In the genomic region with DNA sequence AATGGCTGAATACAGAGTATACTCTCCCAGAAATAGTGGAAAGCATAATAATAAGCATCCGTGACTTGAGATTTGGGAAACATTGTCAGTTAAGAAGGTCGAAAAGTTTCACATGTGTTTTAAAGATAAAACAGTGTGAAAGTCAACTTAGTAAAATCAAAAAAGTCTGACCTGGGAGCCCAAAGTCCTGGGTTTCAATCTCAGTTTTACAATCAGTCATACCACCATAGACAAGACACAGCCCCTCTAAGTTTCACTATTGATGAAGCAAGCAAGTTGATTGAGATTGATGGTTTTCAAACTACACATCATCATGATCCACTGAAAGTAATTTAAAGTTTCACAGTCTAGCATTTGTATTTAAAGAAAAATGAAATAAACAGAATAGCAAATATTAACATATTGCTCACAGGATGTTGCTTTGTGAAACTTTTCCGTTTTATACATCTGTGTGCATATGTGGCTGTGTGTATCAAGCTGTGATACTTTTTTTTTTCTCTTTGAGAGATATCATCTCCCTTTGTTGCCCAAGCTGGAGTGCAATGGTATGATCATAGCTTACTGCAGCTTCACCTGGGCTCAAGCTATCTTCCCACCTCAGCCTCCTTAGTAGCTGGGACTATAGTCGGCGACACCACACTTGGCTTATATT, we compare ENCODE assay signal across 1 cellular context.
TF ChIP-seq lines count a peak whose summit lies in the region.

No MANE protein-coding gene starts in this region.

TF ChIP-seq in HepG2, 621 proteins besides CTCF, POLR2A, EP300 and RAD21 (continued from another document):
- TF ChIP-seq NFAT5 (CRISPR knock-in tag; IDR thresholded peaks at IDR 0.05) (no peak), HNRNPK (IDR thresholded peaks at IDR 0.05; ENCODE audit: low read depth, low read length, poor library complexity, severe bottlenecking) (no peak), CHD2 (IDR thresholded peaks at IDR 0.05; ENCODE audit: low read depth, low read length) (no peak), PHF5A (CRISPR knock-in tag; IDR thresholded peaks at IDR 0.05; ENCODE audit: low read depth, unreplicated experiment) (no peak), YEATS4 (CRISPR knock-in tag; IDR thresholded peaks at IDR 0.05; ENCODE audit: borderline replicate concordance) (no peak), RAD51 (IDR thresholded peaks at IDR 0.05; ENCODE audit: borderline replicate concordance) (no peak)
- TF ChIP-seq, protein P1, sequence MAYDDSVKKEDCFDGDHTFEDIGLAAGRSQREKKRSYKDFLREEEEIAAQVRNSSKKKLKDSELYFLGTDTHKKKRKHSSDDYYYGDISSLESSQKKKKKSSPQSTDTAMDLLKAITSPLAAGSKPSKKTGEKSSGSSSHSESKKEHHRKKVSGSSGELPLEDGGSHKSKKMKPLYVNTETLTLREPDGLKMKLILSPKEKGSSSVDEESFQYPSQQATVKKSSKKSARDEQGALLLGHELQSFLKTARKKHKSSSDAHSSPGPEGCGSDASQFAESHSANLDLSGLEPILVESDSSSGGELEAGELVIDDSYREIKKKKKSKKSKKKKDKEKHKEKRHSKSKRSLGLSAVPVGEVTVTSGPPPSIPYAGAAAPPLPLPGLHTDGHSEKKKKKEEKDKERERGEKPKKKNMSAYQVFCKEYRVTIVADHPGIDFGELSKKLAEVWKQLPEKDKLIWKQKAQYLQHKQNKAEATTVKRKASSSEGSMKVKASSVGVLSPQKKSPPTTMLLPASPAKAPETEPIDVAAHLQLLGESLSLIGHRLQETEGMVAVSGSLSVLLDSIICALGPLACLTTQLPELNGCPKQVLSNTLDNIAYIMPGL (CRISPR knock-in tag; IDR thresholded peaks at IDR 0.05; ENCODE audit: borderline replicate concordance in 1 of 2, low read depth in 1 of 2): no peak
